Comparison of ENCODE assay signal across 20 cellular contexts in the genomic region with DNA sequence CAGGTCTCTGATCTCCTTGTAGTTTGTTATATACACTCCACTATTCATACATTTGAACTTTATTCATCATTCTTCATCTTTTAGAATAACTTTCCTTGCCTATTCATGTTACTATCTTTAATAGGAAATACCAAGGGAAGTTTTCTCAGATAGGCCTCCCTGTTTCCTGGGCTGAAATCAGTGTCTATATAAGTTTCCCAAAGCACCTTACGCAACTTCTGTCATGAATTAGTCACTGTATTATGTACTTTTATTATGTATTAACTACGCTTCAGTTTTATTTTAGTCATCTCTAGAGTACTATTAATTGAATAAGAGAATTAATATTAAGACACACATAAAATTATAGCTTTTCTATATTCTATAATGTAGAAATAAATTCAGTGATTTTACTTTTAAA.
"Had no signal": no experiment of that assay in that cellular context is flagged by ENCODE, and none has a peak within 500 bp of the region (broad histone marks: within the 10 kb centered on the region; RNA-seq: fewer than 3 reads in every experiment).

No MANE protein-coding gene starts in this region.

- H3K27me3 ChIP-seq: ovary, right lobe of liver, stomach, testis, upper lobe of left lung had no signal

- H3K36me3 ChIP-seq: ovary, right lobe of liver, stomach, upper lobe of left lung had no signal

- H3K4me3 Mint-ChIP-seq: activated CD4-positive, alpha-beta T cell treated with anti-CD3 and anti-CD28 coated beads for 36 hours; activated naive CD8-positive, alpha-beta T cell; activated T-helper 1 cell treated with anti-CD3 and anti-CD28 coated beads, Interleukin-12 subunit alpha, Interleukin-12 subunit beta, Interleukin-2, Interleukin-4 antibody, amounts not matched to agents 30 ng/mL and 10 ng/mL and 1 ng/mL, durations not matched to agents 14 hours and 24 hours and 36 hours; naive thymus-derived CD4-positive, alpha-beta T cell; stimulated activated effector memory CD8-positive, alpha-beta T cell treated with anti-CD3 and anti-CD28 coated beads, Interleukin-12 subunit alpha, Interleukin-12 subunit beta, amount 100 ng/mL, for 72 hours; WTC11 had no signal

- H3K4me3 ChIP-seq: ovary, right lobe of liver, stomach, testis, upper lobe of left lung had no signal

- H3K4me1 Mint-ChIP-seq: activated CD4-positive, alpha-beta T cell treated with anti-CD3 and anti-CD28 coated beads for 36 hours; naive thymus-derived CD4-positive, alpha-beta T cell; stimulated activated effector memory CD8-positive, alpha-beta T cell treated with anti-CD3 and anti-CD28 coated beads, Interleukin-12 subunit alpha, Interleukin-12 subunit beta, amount 100 ng/mL, for 72 hours; WTC11 had no signal

- H3K9me3 ChIP-seq: ovary, right lobe of liver, stomach, testis, upper lobe of left lung had no signal

- DNase-seq: activated CD4-positive, alpha-beta T cell treated with anti-CD3 and anti-CD28 coated beads for 36 hours; activated CD4-positive, alpha-beta T cell treated with anti-CD3 and anti-CD28 coated beads, Interleukin-2, amount 50 U/mL, for 48 hours; activated gamma-delta T cell treated with Interleukin-2 at 50 U/mL for 16 hours; activated T-cell treated with anti-CD3 and anti-CD28 coated beads for 4 hours; amygdala; erythroblast; left cardiac atrium; mesendoderm; naive thymus-derived CD4-positive, alpha-beta T cell; ovary; right lobe of liver; stimulated activated CD4-positive, alpha-beta T cell treated with anti-CD3 and anti-CD28 coated beads, Interleukin-4, amount 100 ng/mL, for 24 hours; stomach; SW 1271; testis; upper lobe of left lung had no signal

- H3K4me1 ChIP-seq: right lobe of liver, stomach, testis, upper lobe of left lung had no signal

- H3K27ac Mint-ChIP-seq: activated CD4-positive, alpha-beta T cell treated with anti-CD3 and anti-CD28 coated beads for 36 hours; activated naive CD8-positive, alpha-beta T cell; activated T-helper 1 cell treated with anti-CD3 and anti-CD28 coated beads, Interleukin-12 subunit alpha, Interleukin-12 subunit beta, Interleukin-2, Interleukin-4 antibody, amounts not matched to agents 30 ng/mL and 10 ng/mL and 1 ng/mL, durations not matched to agents 14 hours and 24 hours and 36 hours; naive thymus-derived CD4-positive, alpha-beta T cell; stimulated activated effector memory CD8-positive, alpha-beta T cell treated with anti-CD3 and anti-CD28 coated beads, Interleukin-12 subunit alpha, Interleukin-12 subunit beta, amount 100 ng/mL, for 72 hours; WTC11 had no signal

- H3K27me3 Mint-ChIP-seq: activated CD4-positive, alpha-beta T cell treated with anti-CD3 and anti-CD28 coated beads for 36 hours; activated naive CD8-positive, alpha-beta T cell; naive thymus-derived CD4-positive, alpha-beta T cell had no signal

- H3K27ac ChIP-seq: ovary, right lobe of liver, stomach, testis, upper lobe of left lung had no signal

- H3K36me3 Mint-ChIP-seq: activated naive CD8-positive, alpha-beta T cell; naive thymus-derived CD4-positive, alpha-beta T cell; stimulated activated effector memory CD8-positive, alpha-beta T cell treated with anti-CD3 and anti-CD28 coated beads, Interleukin-12 subunit alpha, Interleukin-12 subunit beta, amount 100 ng/mL, for 72 hours had no signal
